In the genomic region with DNA sequence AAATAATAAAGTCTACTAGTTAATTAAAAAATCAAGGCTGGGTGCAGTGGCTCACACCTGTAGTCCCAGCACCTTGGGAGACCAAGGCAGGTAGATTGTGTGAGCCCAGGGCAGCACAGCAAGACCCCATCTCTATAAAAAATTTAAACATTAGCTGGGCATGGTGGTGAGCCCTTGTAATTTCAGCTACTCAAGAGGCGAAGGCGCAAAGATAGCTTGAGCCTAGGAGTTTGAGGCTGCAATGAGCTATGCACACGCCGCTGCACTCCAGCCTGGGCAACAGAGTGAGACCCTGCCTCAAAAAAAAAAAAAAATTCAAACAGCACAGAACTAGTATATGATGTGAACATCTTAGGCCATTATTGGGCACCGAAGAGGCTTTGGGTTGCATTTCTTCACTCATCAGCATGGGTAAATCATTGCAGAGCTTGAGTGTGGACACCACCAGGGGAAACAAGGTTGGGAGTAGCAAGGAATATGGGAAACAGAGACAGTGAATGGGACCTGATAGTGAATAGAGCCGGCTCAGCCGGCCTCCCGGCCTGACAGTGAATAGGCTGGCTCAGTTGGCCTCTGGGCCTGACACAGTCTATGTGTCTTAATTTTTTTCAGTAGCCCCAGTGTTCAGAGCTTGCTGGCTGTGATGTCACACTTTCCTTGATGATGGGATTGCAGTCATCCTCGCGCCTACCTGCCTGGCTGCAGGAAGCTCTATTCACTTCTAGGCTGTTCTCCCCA, we compare ENCODE assay signal across 1 cellular context.
TF ChIP-seq lines count a peak whose summit lies in the region.

No MANE protein-coding gene starts in this region.

TF ChIP-seq in GM23338, 12 proteins besides CTCF, POLR2A, EP300 and RAD21 (continued from another document):
- TF ChIP-seq REST (IDR thresholded peaks at IDR 0.05; ENCODE audit: unreplicated experiment): no peak
- no peak for TF ChIP-seq EZH2phosphoT487 (IDR thresholded peaks at IDR 0.05; ENCODE audit: unreplicated experiment)
- no peak for TF ChIP-seq CREB1 (CRISPR knock-in tag; IDR thresholded peaks at IDR 0.05; ENCODE audit: low read depth)
- TF ChIP-seq NANOG (IDR thresholded peaks at IDR 0.05; ENCODE audit: borderline replicate concordance): no peak
- TF ChIP-seq JUNB (IDR thresholded peaks at IDR 0.05; ENCODE audit: unreplicated experiment): no peak
- no peak for TF ChIP-seq STAT1 (IDR thresholded peaks at IDR 0.05; ENCODE audit: unreplicated experiment)
- TF ChIP-seq, protein P1, sequence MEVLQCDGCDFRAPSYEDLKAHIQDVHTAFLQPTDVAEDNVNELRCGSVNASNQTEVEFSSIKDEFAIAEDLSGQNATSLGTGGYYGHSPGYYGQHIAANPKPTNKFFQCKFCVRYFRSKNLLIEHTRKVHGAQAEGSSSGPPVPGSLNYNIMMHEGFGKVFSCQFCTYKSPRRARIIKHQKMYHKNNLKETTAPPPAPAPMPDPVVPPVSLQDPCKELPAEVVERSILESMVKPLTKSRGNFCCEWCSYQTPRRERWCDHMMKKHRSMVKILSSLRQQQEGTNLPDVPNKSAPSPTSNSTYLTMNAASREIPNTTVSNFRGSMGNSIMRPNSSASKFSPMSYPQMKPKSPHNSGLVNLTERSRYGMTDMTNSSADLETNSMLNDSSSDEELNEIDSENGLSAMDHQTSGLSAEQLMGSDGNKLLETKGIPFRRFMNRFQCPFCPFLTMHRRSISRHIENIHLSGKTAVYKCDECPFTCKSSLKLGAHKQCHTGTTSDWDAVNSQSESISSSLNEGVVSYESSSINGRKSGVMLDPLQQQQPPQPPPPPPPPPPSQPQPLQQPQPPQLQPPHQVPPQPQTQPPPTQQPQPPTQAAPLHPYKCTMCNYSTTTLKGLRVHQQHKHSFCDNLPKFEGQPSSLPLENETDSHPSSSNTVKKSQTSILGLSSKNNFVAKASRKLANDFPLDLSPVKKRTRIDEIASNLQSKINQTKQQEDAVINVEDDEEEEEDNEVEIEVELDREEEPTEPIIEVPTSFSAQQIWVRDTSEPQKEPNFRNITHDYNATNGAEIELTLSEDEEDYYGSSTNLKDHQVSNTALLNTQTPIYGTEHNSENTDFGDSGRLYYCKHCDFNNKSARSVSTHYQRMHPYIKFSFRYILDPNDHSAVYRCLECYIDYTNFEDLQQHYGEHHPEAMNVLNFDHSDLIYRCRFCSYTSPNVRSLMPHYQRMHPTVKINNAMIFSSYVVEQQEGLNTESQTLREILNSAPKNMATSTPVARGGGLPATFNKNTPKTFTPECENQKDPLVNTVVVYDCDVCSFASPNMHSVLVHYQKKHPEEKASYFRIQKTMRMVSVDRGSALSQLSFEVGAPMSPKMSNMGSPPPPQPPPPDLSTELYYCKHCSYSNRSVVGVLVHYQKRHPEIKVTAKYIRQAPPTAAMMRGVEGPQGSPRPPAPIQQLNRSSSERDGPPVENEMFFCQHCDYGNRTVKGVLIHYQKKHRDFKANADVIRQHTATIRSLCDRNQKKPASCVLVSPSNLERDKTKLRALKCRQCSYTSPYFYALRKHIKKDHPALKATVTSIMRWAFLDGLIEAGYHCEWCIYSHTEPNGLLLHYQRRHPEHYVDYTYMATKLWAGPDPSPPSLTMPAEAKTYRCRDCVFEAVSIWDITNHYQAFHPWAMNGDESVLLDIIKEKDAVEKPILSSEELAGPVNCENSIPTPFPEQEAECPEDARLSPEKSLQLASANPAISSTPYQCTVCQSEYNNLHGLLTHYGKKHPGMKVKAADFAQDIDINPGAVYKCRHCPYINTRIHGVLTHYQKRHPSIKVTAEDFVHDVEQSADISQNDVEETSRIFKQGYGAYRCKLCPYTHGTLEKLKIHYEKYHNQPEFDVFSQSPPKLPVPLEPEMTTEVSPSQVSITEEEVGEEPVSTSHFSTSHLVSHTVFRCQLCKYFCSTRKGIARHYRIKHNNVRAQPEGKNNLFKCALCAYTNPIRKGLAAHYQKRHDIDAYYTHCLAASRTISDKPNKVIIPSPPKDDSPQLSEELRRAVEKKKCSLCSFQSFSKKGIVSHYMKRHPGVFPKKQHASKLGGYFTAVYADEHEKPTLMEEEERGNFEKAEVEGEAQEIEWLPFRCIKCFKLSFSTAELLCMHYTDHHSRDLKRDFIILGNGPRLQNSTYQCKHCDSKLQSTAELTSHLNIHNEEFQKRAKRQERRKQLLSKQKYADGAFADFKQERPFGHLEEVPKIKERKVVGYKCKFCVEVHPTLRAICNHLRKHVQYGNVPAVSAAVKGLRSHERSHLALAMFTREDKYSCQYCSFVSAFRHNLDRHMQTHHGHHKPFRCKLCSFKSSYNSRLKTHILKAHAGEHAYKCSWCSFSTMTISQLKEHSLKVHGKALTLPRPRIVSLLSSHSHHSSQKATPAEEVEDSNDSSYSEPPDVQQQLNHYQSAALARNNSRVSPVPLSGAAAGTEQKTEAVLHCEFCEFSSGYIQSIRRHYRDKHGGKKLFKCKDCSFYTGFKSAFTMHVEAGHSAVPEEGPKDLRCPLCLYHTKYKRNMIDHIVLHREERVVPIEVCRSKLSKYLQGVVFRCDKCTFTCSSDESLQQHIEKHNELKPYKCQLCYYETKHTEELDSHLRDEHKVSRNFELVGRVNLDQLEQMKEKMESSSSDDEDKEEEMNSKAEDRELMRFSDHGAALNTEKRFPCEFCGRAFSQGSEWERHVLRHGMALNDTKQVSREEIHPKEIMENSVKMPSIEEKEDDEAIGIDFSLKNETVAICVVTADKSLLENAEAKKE (CRISPR knock-in tag; IDR thresholded peaks at IDR 0.05): no peak
